ENCODE assay signal across 1 cellular context in genomic region chr2:147927053-147927588, GRCh38.
TF ChIP-seq lines count a peak whose summit lies in the region.

No MANE protein-coding gene starts in this region.

TF ChIP-seq in HepG2, 621 proteins besides CTCF, POLR2A, EP300 and RAD21 (continued from another document and continues in another):
- TF ChIP-seq MLLT10 (CRISPR knock-in tag; IDR thresholded peaks at IDR 0.05) (no peak), MZF1 (CRISPR knock-in tag; IDR thresholded peaks at IDR 0.05; ENCODE audit: borderline replicate concordance) (no peak), ZFP36L2 (CRISPR knock-in tag; IDR thresholded peaks at IDR 0.05) (no peak), ZNF782 (CRISPR knock-in tag; IDR thresholded peaks at IDR 0.05; ENCODE audit: borderline replicate concordance) (no peak), HNRNPK (IDR thresholded peaks at IDR 0.05; ENCODE audit: low read depth, low read length, poor library complexity, severe bottlenecking) (no peak), ZFY (CRISPR knock-in tag; IDR thresholded peaks at IDR 0.05) (no peak), TRIM24 (CRISPR knock-in tag; IDR thresholded peaks at IDR 0.05) (no peak), FUBP1 (CRISPR knock-in tag; IDR thresholded peaks at IDR 0.05; ENCODE audit: borderline replicate concordance) (no peak), IRF1 (CRISPR knock-in tag; IDR thresholded peaks at IDR 0.05; ENCODE audit: low read depth) (no peak), NFATC3 (CRISPR knock-in tag; IDR thresholded peaks at IDR 0.05) (no peak), ZNF709 (CRISPR knock-in tag; IDR thresholded peaks at IDR 0.05) (peak; percentile 38; the same call in 1 of the 2 replicates), CEBPG (CRISPR knock-in tag; IDR thresholded peaks at IDR 0.05) (peak; percentile 99), KLF6 (CRISPR knock-in tag; IDR thresholded peaks at IDR 0.05) (peak; percentile 79; the same call in 1 of the 2 replicates), ZBTB7B (CRISPR knock-in tag; IDR thresholded peaks at IDR 0.05) (peak; percentile 77), CHD4 (IDR thresholded peaks at IDR 0.05; ENCODE audit: borderline replicate concordance, low read length) (no peak; the same call in 1 of the 2 replicates), SIN3B (IDR thresholded peaks at IDR 0.05; ENCODE audit: low read length) (no peak), ZNF230 (CRISPR knock-in tag; IDR thresholded peaks at IDR 0.05) (no peak; the same call in 1 of the 2 replicates), SIX1 (CRISPR knock-in tag; IDR thresholded peaks at IDR 0.05; ENCODE audit: borderline replicate concordance) (peak; percentile 89; the same call in 1 of the 2 replicates), ZNF772 (CRISPR knock-in tag; IDR thresholded peaks at IDR 0.05) (peak; percentile 74), ZNF18 (CRISPR knock-in tag; IDR thresholded peaks at IDR 0.05; ENCODE audit: insufficient replicate concordance) (no peak), REST (IDR thresholded peaks at IDR 0.05; ENCODE audit: borderline replicate concordance in 1 of 2, low read depth in 1 of 2, low read length in 2 of 2) (peak in 1 of 2 experiments; percentile 72; a peak in 2 of 4 replicates), KDM2A (CRISPR knock-in tag; IDR thresholded peaks at IDR 0.05; ENCODE audit: borderline replicate concordance, low read depth) (no peak; the same call in 1 of the 2 replicates), RBM22 (optimal IDR thresholded peaks at IDR 0.05; ENCODE audit: low read length) (peak; percentile 89), ZNF556 (CRISPR knock-in tag; IDR thresholded peaks at IDR 0.05; ENCODE audit: borderline replicate concordance) (peak; percentile 77; the same call in 1 of the 2 replicates), SRF (IDR thresholded peaks at IDR 0.05; ENCODE audit: low read depth, low read length) (peak; percentile 57; the same call in 1 of the 2 replicates), NPAS2 (CRISPR knock-in tag; IDR thresholded peaks at IDR 0.05; ENCODE audit: borderline replicate concordance) (no peak), PREB (CRISPR knock-in tag; IDR thresholded peaks at IDR 0.05) (no peak), ZNF451 (CRISPR knock-in tag; IDR thresholded peaks at IDR 0.05) (no peak)
- TF ChIP-seq, protein P1, sequence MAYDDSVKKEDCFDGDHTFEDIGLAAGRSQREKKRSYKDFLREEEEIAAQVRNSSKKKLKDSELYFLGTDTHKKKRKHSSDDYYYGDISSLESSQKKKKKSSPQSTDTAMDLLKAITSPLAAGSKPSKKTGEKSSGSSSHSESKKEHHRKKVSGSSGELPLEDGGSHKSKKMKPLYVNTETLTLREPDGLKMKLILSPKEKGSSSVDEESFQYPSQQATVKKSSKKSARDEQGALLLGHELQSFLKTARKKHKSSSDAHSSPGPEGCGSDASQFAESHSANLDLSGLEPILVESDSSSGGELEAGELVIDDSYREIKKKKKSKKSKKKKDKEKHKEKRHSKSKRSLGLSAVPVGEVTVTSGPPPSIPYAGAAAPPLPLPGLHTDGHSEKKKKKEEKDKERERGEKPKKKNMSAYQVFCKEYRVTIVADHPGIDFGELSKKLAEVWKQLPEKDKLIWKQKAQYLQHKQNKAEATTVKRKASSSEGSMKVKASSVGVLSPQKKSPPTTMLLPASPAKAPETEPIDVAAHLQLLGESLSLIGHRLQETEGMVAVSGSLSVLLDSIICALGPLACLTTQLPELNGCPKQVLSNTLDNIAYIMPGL (CRISPR knock-in tag; IDR thresholded peaks at IDR 0.05; ENCODE audit: borderline replicate concordance in 1 of 2, low read depth in 1 of 2), result peak in 1 of 2 experiments; percentile 22; a peak in 1 of 4 replicates
- TF ChIP-seq, protein P2, sequence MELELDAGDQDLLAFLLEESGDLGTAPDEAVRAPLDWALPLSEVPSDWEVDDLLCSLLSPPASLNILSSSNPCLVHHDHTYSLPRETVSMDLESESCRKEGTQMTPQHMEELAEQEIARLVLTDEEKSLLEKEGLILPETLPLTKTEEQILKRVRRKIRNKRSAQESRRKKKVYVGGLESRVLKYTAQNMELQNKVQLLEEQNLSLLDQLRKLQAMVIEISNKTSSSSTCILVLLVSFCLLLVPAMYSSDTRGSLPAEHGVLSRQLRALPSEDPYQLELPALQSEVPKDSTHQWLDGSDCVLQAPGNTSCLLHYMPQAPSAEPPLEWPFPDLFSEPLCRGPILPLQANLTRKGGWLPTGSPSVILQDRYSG (CRISPR knock-in tag; IDR thresholded peaks at IDR 0.05), result no peak
- TF ChIP-seq, protein P3, sequence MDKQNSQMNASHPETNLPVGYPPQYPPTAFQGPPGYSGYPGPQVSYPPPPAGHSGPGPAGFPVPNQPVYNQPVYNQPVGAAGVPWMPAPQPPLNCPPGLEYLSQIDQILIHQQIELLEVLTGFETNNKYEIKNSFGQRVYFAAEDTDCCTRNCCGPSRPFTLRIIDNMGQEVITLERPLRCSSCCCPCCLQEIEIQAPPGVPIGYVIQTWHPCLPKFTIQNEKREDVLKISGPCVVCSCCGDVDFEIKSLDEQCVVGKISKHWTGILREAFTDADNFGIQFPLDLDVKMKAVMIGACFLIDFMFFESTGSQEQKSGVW (CRISPR knock-in tag; IDR thresholded peaks at IDR 0.05; ENCODE audit: borderline replicate concordance), result no peak
- TF ChIP-seq, protein P4, sequence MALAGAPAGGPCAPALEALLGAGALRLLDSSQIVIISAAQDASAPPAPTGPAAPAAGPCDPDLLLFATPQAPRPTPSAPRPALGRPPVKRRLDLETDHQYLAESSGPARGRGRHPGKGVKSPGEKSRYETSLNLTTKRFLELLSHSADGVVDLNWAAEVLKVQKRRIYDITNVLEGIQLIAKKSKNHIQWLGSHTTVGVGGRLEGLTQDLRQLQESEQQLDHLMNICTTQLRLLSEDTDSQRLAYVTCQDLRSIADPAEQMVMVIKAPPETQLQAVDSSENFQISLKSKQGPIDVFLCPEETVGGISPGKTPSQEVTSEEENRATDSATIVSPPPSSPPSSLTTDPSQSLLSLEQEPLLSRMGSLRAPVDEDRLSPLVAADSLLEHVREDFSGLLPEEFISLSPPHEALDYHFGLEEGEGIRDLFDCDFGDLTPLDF (CRISPR knock-in tag; IDR thresholded peaks at IDR 0.05), result no peak
- TF ChIP-seq, protein P5, sequence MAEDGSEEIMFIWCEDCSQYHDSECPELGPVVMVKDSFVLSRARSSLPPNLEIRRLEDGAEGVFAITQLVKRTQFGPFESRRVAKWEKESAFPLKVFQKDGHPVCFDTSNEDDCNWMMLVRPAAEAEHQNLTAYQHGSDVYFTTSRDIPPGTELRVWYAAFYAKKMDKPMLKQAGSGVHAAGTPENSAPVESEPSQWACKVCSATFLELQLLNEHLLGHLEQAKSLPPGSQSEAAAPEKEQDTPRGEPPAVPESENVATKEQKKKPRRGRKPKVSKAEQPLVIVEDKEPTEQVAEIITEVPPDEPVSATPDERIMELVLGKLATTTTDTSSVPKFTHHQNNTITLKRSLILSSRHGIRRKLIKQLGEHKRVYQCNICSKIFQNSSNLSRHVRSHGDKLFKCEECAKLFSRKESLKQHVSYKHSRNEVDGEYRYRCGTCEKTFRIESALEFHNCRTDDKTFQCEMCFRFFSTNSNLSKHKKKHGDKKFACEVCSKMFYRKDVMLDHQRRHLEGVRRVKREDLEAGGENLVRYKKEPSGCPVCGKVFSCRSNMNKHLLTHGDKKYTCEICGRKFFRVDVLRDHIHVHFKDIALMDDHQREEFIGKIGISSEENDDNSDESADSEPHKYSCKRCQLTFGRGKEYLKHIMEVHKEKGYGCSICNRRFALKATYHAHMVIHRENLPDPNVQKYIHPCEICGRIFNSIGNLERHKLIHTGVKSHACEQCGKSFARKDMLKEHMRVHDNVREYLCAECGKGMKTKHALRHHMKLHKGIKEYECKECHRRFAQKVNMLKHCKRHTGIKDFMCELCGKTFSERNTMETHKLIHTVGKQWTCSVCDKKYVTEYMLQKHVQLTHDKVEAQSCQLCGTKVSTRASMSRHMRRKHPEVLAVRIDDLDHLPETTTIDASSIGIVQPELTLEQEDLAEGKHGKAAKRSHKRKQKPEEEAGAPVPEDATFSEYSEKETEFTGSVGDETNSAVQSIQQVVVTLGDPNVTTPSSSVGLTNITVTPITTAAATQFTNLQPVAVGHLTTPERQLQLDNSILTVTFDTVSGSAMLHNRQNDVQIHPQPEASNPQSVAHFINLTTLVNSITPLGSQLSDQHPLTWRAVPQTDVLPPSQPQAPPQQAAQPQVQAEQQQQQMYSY (CRISPR knock-in tag; IDR thresholded peaks at IDR 0.05), result no peak
- TF ChIP-seq, protein P6, sequence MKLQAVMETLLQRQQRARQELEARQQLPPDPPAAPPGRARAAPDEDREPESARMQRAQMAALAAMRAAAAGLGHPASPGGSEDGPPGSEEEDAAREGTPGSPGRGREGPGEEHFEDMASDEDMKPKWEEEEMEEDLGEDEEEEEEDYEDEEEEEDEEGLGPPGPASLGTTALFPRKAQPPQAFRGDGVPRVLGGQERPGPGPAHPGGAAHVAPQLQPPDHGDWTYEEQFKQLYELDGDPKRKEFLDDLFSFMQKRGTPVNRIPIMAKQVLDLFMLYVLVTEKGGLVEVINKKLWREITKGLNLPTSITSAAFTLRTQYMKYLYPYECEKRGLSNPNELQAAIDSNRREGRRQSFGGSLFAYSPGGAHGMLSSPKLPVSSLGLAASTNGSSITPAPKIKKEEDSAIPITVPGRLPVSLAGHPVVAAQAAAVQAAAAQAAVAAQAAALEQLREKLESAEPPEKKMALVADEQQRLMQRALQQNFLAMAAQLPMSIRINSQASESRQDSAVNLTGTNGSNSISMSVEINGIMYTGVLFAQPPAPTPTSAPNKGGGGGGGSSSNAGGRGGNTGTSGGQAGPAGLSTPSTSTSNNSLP (IDR thresholded peaks at IDR 0.05; ENCODE audit: low read depth, low read length), result peak; percentile 70
